In the genomic region with DNA sequence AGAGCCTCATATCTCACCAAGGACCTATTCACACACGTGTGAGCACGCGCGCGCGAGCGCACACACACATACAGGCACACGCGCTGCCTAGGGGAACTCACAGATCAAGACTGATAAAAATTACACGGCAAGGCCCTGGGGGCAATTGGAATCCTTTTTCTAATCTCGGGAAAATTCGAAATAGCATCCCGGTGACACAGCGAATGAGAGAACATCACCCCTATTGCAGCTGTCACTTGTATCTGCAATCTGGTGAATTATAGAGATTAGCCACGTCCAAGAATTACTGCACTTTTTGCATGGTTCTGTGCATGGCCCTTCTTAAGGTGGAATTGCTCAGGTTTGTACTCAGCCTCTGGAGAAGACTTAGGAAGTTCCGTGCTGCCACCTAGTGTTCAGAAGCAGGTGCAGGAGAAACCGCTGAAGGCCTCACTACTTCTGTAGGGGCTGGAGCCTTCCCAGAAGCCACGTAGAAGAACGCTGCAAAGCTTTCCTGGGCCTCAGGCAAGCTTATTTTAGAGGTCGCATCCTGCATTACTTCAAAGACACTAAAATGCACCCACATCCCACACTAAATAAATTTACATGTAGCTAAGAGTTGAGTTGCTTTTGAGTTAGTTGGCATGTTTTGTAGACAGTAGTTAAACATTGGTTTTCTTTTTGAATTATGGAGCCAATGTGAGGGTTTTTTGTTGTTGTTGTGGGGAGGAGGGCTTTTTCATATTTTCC, we compare ENCODE assay signal across 8 cellular contexts.
A peak's percentile ranks its signal among the peaks of the same experiment; 100 is the strongest.
DNase-seq lines count a peak whose midpoint lies in the region; ATAC-seq and TF ChIP-seq lines count a peak whose summit lies in the region.

No MANE protein-coding gene starts in this region.

- no peaks in the 10 kb centered on the region for H3K4me1 ChIP-seq in DOHH2 (ENCODE audit: control insufficient read depth, low read length)
- H3K4me1 ChIP-seq in H9 (ENCODE audit: insufficient read depth, low read length), result peaks cover 6% of the 10 kb centered on the region; the same call in 1 of the 2 replicates
- peaks cover 19 to 29% of the 10 kb centered on the region in 2 experiments for H3K4me1 ChIP-seq in trophoblast cell (ENCODE audit: control insufficient read depth in 1 of 2, insufficient read depth in 2 of 2, low read length in 2 of 2)

- H4K5ac ChIP-seq in H9 (ENCODE audit: insufficient read length, low read depth, low read length), result no peak overlapping the region

- DNase-seq in H9, result peak; percentile 91
- peak; percentile 92 for DNase-seq in M059J (ENCODE audit: low read depth)
- peak; percentile 87 for DNase-seq in RPMI7951 (ENCODE audit: low read depth)
- DNase-seq in activated naive CD4-positive, alpha-beta T cell treated with Interleukin-2 at 50 U/mL for 16 hours, result peak; percentile 29
- peak; percentile 89 for DNase-seq in glomerular visceral epithelial cell (ENCODE audit: extremely low spot score)
- DNase-seq in trophoblast cell, result peak; percentile 93 to 98

- H2BK120ac ChIP-seq in H9 (ENCODE audit: low read depth, low read length, poor library complexity, severe bottlenecking) (no peak overlapping the region), trophoblast cell (ENCODE audit: insufficient read depth, low read length, poor library complexity) (peak overlapping the region; percentile 81)

- H3K4me3 ChIP-seq in DOHH2 (ENCODE audit: low read length) (no peak overlapping the region), trophoblast cell (ENCODE audit: low read depth, low read length) (no peak overlapping the region)

- H3K36me3 ChIP-seq in DOHH2 (ENCODE audit: control insufficient read depth, low read length) (no peaks in the 10 kb centered on the region), trophoblast cell (ENCODE audit: control insufficient read depth in 1 of 2, insufficient read depth in 2 of 2, low read length in 2 of 2) (no peaks in the 10 kb centered on the region)

- H3K79me2 ChIP-seq in DOHH2 (ENCODE audit: control insufficient read depth, low read length) (no peaks in the 10 kb centered on the region), H9 (ENCODE audit: insufficient read depth, low read length) (no peaks in the 10 kb centered on the region), trophoblast cell (ENCODE audit: control insufficient read depth, insufficient read depth, low read length, poor library complexity) (peaks cover 2% of the 10 kb centered on the region)

- H2AFZ ChIP-seq in H9 (ENCODE audit: low read length), result no peak overlapping the region
- no peak overlapping the region for H2AFZ ChIP-seq in trophoblast cell (ENCODE audit: insufficient read depth, low read length, poor library complexity)

- H3K4me1 Mint-ChIP-seq in H9, result peaks cover 50 to 52% of the 10 kb centered on the region in 2 experiments

- H3K18ac ChIP-seq in H9 (ENCODE audit: insufficient read length, low read depth, low read length) (no peak overlapping the region), trophoblast cell (ENCODE audit: low read length) (peak overlapping the region; percentile 56)

- H3K9me2 ChIP-seq in DOHH2 (replicated peaks; ENCODE audit: control insufficient read depth, low read length), result no peaks in the 10 kb centered on the region

- no peak overlapping the region for H2BK5ac ChIP-seq in H9 (ENCODE audit: insufficient read length, low read length)
- H2BK5ac ChIP-seq in trophoblast cell (ENCODE audit: low read depth, low read length, poor library complexity), result peak overlapping the region; percentile 58

- H3K27me3 ChIP-seq in DOHH2 (ENCODE audit: control insufficient read depth, low read length), result no peaks in the 10 kb centered on the region
- no peaks in the 10 kb centered on the region for H3K27me3 ChIP-seq in H9 (ENCODE audit: insufficient read depth, low read length)
- H3K27me3 ChIP-seq in trophoblast cell (ENCODE audit: insufficient read depth, low read length), result no peaks in the 10 kb centered on the region

- H3K27ac ChIP-seq in DOHH2 (ENCODE audit: low read depth, low read length), result no peak overlapping the region
- no peak overlapping the region for H3K27ac ChIP-seq in H9 (ENCODE audit: insufficient read length, low read depth, low read length)
- peak overlapping the region; percentile 61 for H3K27ac ChIP-seq in trophoblast cell (ENCODE audit: low read depth, low read length)

- H3K56ac ChIP-seq in H9 (ENCODE audit: insufficient read length, low read depth, low read length), result no peak overlapping the region

- no peak overlapping the region for H3K23ac ChIP-seq in H9 (ENCODE audit: insufficient read length, low read depth, low read length)
- H3K23ac ChIP-seq in trophoblast cell (ENCODE audit: low read length), result peak overlapping the region; percentile 25

- H4K20me1 ChIP-seq in DOHH2 (ENCODE audit: control insufficient read depth, insufficient read depth, low read depth, low read length) (no peaks in the 10 kb centered on the region), H9 (ENCODE audit: control insufficient read depth, insufficient read depth, insufficient read length) (no peaks in the 10 kb centered on the region)

- H3K4me2 ChIP-seq in DOHH2 (ENCODE audit: low read length) (no peak overlapping the region), H9 (ENCODE audit: insufficient read depth, insufficient read length, low read length) (no peak overlapping the region), trophoblast cell (ENCODE audit: low read length) (no peak overlapping the region)

- H4K8ac ChIP-seq in H9 (replicated peaks; ENCODE audit: insufficient read length, low read depth, low read length), result no peak overlapping the region
- peak overlapping the region; percentile 58 for H4K8ac ChIP-seq in trophoblast cell (ENCODE audit: low read depth, low read length)

- H3K14ac ChIP-seq in H9 (ENCODE audit: insufficient read depth, low read length) (no peak overlapping the region), trophoblast cell (ENCODE audit: low read length) (peak overlapping the region; percentile 65)

- no peak overlapping the region for H2BK15ac ChIP-seq in H9 (ENCODE audit: low read depth, low read length)

- H3F3A ChIP-seq in DOHH2 (ENCODE audit: control insufficient read depth, insufficient read depth), result no peaks in the 10 kb centered on the region

- no peaks in the 10 kb centered on the region for H3K23me2 ChIP-seq in H9 (ENCODE audit: insufficient read length, low read depth, low read length, poor library complexity, severe bottlenecking)

- TF ChIP-seq CTCF in DOHH2 (IDR thresholded peaks at IDR 0.05; ENCODE audit: low read depth, low read length, poor library complexity, severe bottlenecking), result peak; percentile 85
- peak; percentile 90 for TF ChIP-seq CTCF in H9 (conservative IDR thresholded peaks at IDR 0.05)

- H3K27me3 Mint-ChIP-seq in H9 (ENCODE audit: low read depth), result no peaks in the 10 kb centered on the region

- no peak overlapping the region for H3K4me3 Mint-ChIP-seq in H9

- no peaks in the 10 kb centered on the region for H3K36me3 Mint-ChIP-seq in H9 (ENCODE audit: insufficient read depth in 1 of 3, low read depth in 3 of 3)

- no peak overlapping the region for H3T11ph ChIP-seq in H9 (ENCODE audit: low read length)

- H3K9ac ChIP-seq in H9 (ENCODE audit: extremely low read depth, insufficient read length, low read length), result no peak overlapping the region
- peak overlapping the region; percentile 64 for H3K9ac ChIP-seq in trophoblast cell (ENCODE audit: low read length)

- H2BK20ac ChIP-seq in H9 (ENCODE audit: low read depth, low read length, poor library complexity, severe bottlenecking), result no peak overlapping the region

- no peak overlapping the region for H4K12ac ChIP-seq in trophoblast cell (ENCODE audit: low read depth, low read length)

- H3K9me3 ChIP-seq in DOHH2 (ENCODE audit: control insufficient read depth, insufficient read depth, low read length) (no peaks in the 10 kb centered on the region), H9 (ENCODE audit: control insufficient read depth, low read depth, low read length) (no peaks in the 10 kb centered on the region), trophoblast cell (ENCODE audit: insufficient read depth, low read depth, low read length) (no peaks in the 10 kb centered on the region)

- no peak for ATAC-seq in GM19467 (IDR thresholded peaks at IDR 0.05; ENCODE audit: unreplicated experiment)

- H3K4ac ChIP-seq in H9 (ENCODE audit: low read depth, low read length) (no peak overlapping the region), trophoblast cell (ENCODE audit: low read depth, low read length) (peak overlapping the region; percentile 61)

- H3K79me1 ChIP-seq in H9 (ENCODE audit: insufficient read depth, low read depth, low read length, poor library complexity, severe bottlenecking), result no peaks in the 10 kb centered on the region
- peaks cover 37% of the 10 kb centered on the region for H3K79me1 ChIP-seq in trophoblast cell (ENCODE audit: low read length)

- H2AK5ac ChIP-seq in H9 (ENCODE audit: insufficient read length, low read length), result no peak overlapping the region
- H2AK5ac ChIP-seq in trophoblast cell (ENCODE audit: low read length), result no peak overlapping the region

- H3K9me3 Mint-ChIP-seq in H9, result no peaks in the 10 kb centered on the region; a peak in 1 of 5 replicates

- WGBS in H9 (ENCODE audit: extremely low coverage, insufficient read length, low lambda C conversion rate), result no CpG with 5 or more reads among the region's 20 CpGs
- no CpG with 5 or more reads among the region's 20 CpGs for WGBS in trophoblast cell (ENCODE audit: extremely low coverage, insufficient coverage, insufficient read length)

- H4K91ac ChIP-seq in H9 (ENCODE audit: insufficient read length, low read depth, low read length) (no peak overlapping the region), trophoblast cell (ENCODE audit: low read depth, low read length) (peak overlapping the region; percentile 72)

- H3K27ac Mint-ChIP-seq in H9, result no peak overlapping the region; a peak in 1 of 7 replicates

- H2BK12ac ChIP-seq in H9 (ENCODE audit: insufficient read length, low read depth, low read length) (no peak overlapping the region), trophoblast cell (ENCODE audit: low read length) (peak overlapping the region; percentile 96)

Comparison
In these comparisons a context has a peak if more than half of its experiments do, and no peak if none do; other contexts are left out.
1. DNase-seq: peak in every context shown above with its lines; median percentile 96 in trophoblast cell; 92 in M059J; 91 in H9; 89 in glomerular visceral epithelial cell; 87 in RPMI7951; 29 in activated naive CD4-positive, alpha-beta T cell treated with Interleukin-2 at 50 U/mL for 16 hours.